8 cellular contexts compared by ENCODE assay signal in genomic region chr16:85553436-85554113, GRCh38. TPM values are rescaled to one million over a fixed set of nuclear protein-coding genes. Genes with fewer than 3 reads are reported as not detected.
A peak's percentile ranks its signal among the peaks of the same experiment; 100 is the strongest.
DNase-seq lines count a peak whose midpoint lies in the region; ATAC-seq, FAIRE-seq and TF ChIP-seq lines count a peak whose summit lies in the region.

No MANE protein-coding gene starts in this region.

- ATAC-seq in WTC11 (peak; percentile 33), thoracic aorta (ENCODE audit: insufficient number of reproducible peaks, low FRiP score, low read depth) (no peak)

- POLR2A ChIA-PET in HEK293T (lab: Yijun Ruan, JAX) (interaction anchor here (0.7 to 2.5 kb wide), 12 partner anchors 8 to 92 kb away, joined by 3 to 11 read pairs (median 4); no protein-coding TSS in a partner anchor), WTC11 (lab: Charles Lee) (interaction anchor here (0.6 to 2.5 kb wide), 10 partner anchors 24 to 279 kb away, joined by 3 to 15 read pairs (median 3); partner anchors contain the start of gene GSE1), H1 (lab: Charles Lee; ENCODE audit: partially characterized antibody) (interaction anchor here (0.6 to 4.3 kb wide), 16 partner anchors 10 to 212 kb away, joined by 3 to 29 read pairs (median 5); partner anchors contain the start of gene GSE1)

- H3K27ac Mint-ChIP-seq in WTC11 (peak overlapping the region; percentile 49), mesothelial cell of epicardium (peak overlapping the region; percentile 95)

- H3K4me1 Mint-ChIP-seq in WTC11 (peaks cover 39% of the 10 kb centered on the region), mesothelial cell of epicardium (peaks cover 44% of the 10 kb centered on the region)

- peak overlapping the region; percentile 47 for H2BK120ac ChIP-seq in H1 (replicated peaks; ENCODE audit: low read depth, low read length)

- H3K4me3 ChIP-seq in H1 (ENCODE audit: extremely low read depth in 1 of 4, insufficient read depth in 2 of 4, low read depth in 3 of 4, low read length in 4 of 4), result peak overlapping the region; percentile 54 to 98 (median 61)
- peak overlapping the region; percentile 92 for H3K4me3 ChIP-seq in thoracic aorta

- H3K56ac ChIP-seq in H1 (replicated peaks; ENCODE audit: insufficient read length, low read depth, low read length), result no peak overlapping the region

- peaks cover 29% of the 10 kb centered on the region for H3K23me2 ChIP-seq in H1 (ENCODE audit: low read depth, low read length)

- H3K4ac ChIP-seq in H1 (replicated peaks; ENCODE audit: insufficient read length, low read depth, low read length), result peak overlapping the region; percentile 21

- no peaks in the 10 kb centered on the region for H3K9me3 Mint-ChIP-seq in WTC11
- H3K9me3 Mint-ChIP-seq in mesothelial cell of epicardium, result no peaks in the 10 kb centered on the region

- H2BK15ac ChIP-seq in H1 (ENCODE audit: low read length), result no peak overlapping the region

- no peak overlapping the region for H2AK5ac ChIP-seq in H1 (ENCODE audit: low read depth, low read length)

- 0 out of 3 replicates have a peak, but pooled peaks of 1 of the 2 experiments have one; percentile 34 for TF ChIP-seq POLR2A in H1 (IDR thresholded peaks at IDR 0.05; ENCODE audit: control extremely low read depth in 1 of 2, low read depth in 2 of 2, low read length in 2 of 2)

- H3K4me3 Mint-ChIP-seq in WTC11, result peak overlapping the region; percentile 89
- peak overlapping the region; percentile 83 for H3K4me3 Mint-ChIP-seq in mesothelial cell of epicardium

- peaks cover 8% of the 10 kb centered on the region for H3K27me3 Mint-ChIP-seq in WTC11 (ENCODE audit: low read depth)
- H3K27me3 Mint-ChIP-seq in mesothelial cell of epicardium (ENCODE audit: low read depth), result no peaks in the 10 kb centered on the region

- DNase-seq in NCI-H524 (lab: John Stamatoyannopoulos, UW) (peak; percentile 63 to 83), NCI-H524 treated with DMSO at 0.1 percent for 48 hours (lab: John Stamatoyannopoulos, UW) (no peak), HEK293T (ENCODE audit: extremely low spot score) (peak; percentile 51), NCI-H1092 (lab: John Stamatoyannopoulos, UW) (peak; percentile 56), WTC11 (ENCODE audit: low spot score) (peak; percentile 76), H1 (ENCODE audit: low read depth in 1 of 2, low spot score in 2 of 2) (peak in 1 of 2 experiments; percentile 80), mesothelial cell of epicardium (ENCODE audit: low spot score in 2 of 2, unreplicated experiment in 2 of 2) (peak in 1 of 2 experiments; percentile 53), thoracic aorta (ENCODE audit: low spot score) (no peak)

- H3K9me3 ChIP-seq in H1 (ENCODE audit: insufficient read depth in 2 of 2, low read depth in 1 of 2, low read length in 1 of 2) (no peaks in the 10 kb centered on the region), thoracic aorta (no peaks in the 10 kb centered on the region)

- 0 out of 2 replicates have a peak overlapping the region, but pooled peaks have one; percentile 48 for H2BK20ac ChIP-seq in H1 (ENCODE audit: low read length)

- H4K8ac ChIP-seq in H1 (ENCODE audit: extremely low read depth, insufficient read depth, low read length), result peak overlapping the region; percentile 86

- CTCF ChIA-PET in HEK293T (lab: Yijun Ruan, JAX) (interaction anchor here (0.6 to 1.8 kb wide), 11 partner anchors 10 to 182 kb away, joined by 3 to 6 read pairs (median 3); no protein-coding TSS in a partner anchor), WTC11 (lab: Charles Lee) (interaction anchor here (0.7 to 6.3 kb wide), 39 partner anchors 11 to 308 kb away, joined by 3 to 160 read pairs (median 5); partner anchors contain the start of gene GSE1), H1 (lab: Charles Lee; ENCODE audit: partially characterized antibody) (interaction anchor here (0.5 to 7.3 kb wide), 30 partner anchors 11 to 265 kb away, joined by 3 to 76 read pairs (median 6); no protein-coding TSS in a partner anchor)

- H2BK12ac ChIP-seq in H1 (ENCODE audit: low read depth, low read length), result no peak overlapping the region; the same call in 1 of the 2 replicates

- peak overlapping the region; percentile 16 to 44 (median 37); a peak in 4 of 7 replicates for H3K9ac ChIP-seq in H1 (replicated peaks in 1 of 4; ENCODE audit: extremely low read depth in 1 of 4, low read depth in 3 of 4, low read length in 3 of 4)

- no peaks in the 10 kb centered on the region for H3K79me2 ChIP-seq in H1 (ENCODE audit: control insufficient read depth in 1 of 2, insufficient read depth in 2 of 2, low read length in 2 of 2)

- H3K36me3 Mint-ChIP-seq in WTC11 (no peaks in the 10 kb centered on the region), mesothelial cell of epicardium (no peaks in the 10 kb centered on the region)

- no peaks in the 10 kb centered on the region for H4K20me1 ChIP-seq in H1 (replicated peaks in 1 of 2; ENCODE audit: control insufficient read depth in 1 of 2, insufficient read depth in 2 of 2, low read length in 2 of 2)

- no peak for TF ChIP-seq EP300 in H1 (IDR thresholded peaks at IDR 0.05; ENCODE audit: borderline replicate concordance in 1 of 2, low read depth in 2 of 2, low read length in 2 of 2)

- H3K79me1 ChIP-seq in H1 (ENCODE audit: low read depth, low read length), result no peaks in the 10 kb centered on the region; the same call in 1 of the 2 replicates

- H2AFZ ChIP-seq in H1 (ENCODE audit: low read length), result no peak overlapping the region

- H3K4me1 ChIP-seq in H1 (replicated peaks in 1 of 4; ENCODE audit: control insufficient read depth in 3 of 4, insufficient read depth in 4 of 4, low read length in 3 of 4), result peaks cover 0 to 21% (median 18%) of the 10 kb centered on the region in 4 experiments; a peak in 6 of 7 replicates
- peaks cover 13 to 36% of the 10 kb centered on the region in 2 donors for H3K4me1 ChIP-seq in thoracic aorta (ENCODE audit: control insufficient read depth in 1 of 2, low read depth in 2 of 2)

- H4K91ac ChIP-seq in H1 (replicated peaks; ENCODE audit: insufficient read length, low read length), result no peak overlapping the region

- FAIRE-seq in H1 (lab: Jason Lieb, UNC), result no peak

- H3K36me3 ChIP-seq in H1 (ENCODE audit: control insufficient read depth in 2 of 4, insufficient read depth in 4 of 4, low read length in 3 of 4) (no peaks in the 10 kb centered on the region), thoracic aorta (no peaks in the 10 kb centered on the region)

- no peak overlapping the region for H4K5ac ChIP-seq in H1 (ENCODE audit: insufficient read length, low read depth, low read length)

- H3K27ac ChIP-seq in H1 (ENCODE audit: low read depth, low read length) (no peak overlapping the region), thoracic aorta (peak overlapping the region; percentile 79 to 94)

- WGBS in H1 (ENCODE audit: extremely low coverage in 1 of 2, insufficient coverage in 1 of 2, insufficient read length in 1 of 2, insufficient replicate concordance in 2 of 2, low coverage in 1 of 2, low lambda C conversion rate in 2 of 2, missing lambda C conversion rate in 1 of 2), 2 experiments, result 0% methylated on average over 24 of the region's 57 CpGs; no CpG with 5 or more reads in 1 of the 2 experiments

- H3K27me3 ChIP-seq in H1 (replicated peaks in 1 of 4; ENCODE audit: control insufficient read depth in 3 of 4, extremely low read depth in 1 of 4, insufficient read depth in 3 of 4, low read length in 3 of 4), result no peaks in the 10 kb centered on the region; a peak in 2 of 7 replicates
- H3K27me3 ChIP-seq in thoracic aorta (replicated peaks; ENCODE audit: insufficient read depth), result no peaks in the 10 kb centered on the region

- no peak overlapping the region for H2BK5ac ChIP-seq in H1 (ENCODE audit: low read depth, low read length)

- no peak for TF ChIP-seq RAD21 in H1 (IDR thresholded peaks at IDR 0.05 in 1 of 2, conservative IDR thresholded peaks at IDR 0.05 in 1 of 2; ENCODE audit: low read depth in 2 of 2, low read length in 2 of 2)

- TF ChIP-seq CTCF in WTC11 (IDR thresholded peaks at IDR 0.05), result no peak
- TF ChIP-seq CTCF in H1 (IDR thresholded peaks at IDR 0.05; ENCODE audit: control extremely low read depth in 1 of 3, insufficient read depth in 1 of 3, low read depth in 1 of 3, low read length in 3 of 3), result peak in 1 of 3 experiments; percentile 1; a peak in 1 of 4 replicates
- no peak for TF ChIP-seq CTCF in mesothelial cell of epicardium (IDR thresholded peaks at IDR 0.05; ENCODE audit: unreplicated experiment)
- TF ChIP-seq CTCF in thoracic aorta (IDR thresholded peaks at IDR 0.05), result peak; percentile 12

- peak overlapping the region; percentile 78; the same call in 1 of the 2 replicates for H3K18ac ChIP-seq in H1 (ENCODE audit: extremely low read depth, low read length)

- H3K23ac ChIP-seq in H1 (ENCODE audit: insufficient read length), result no peak overlapping the region

- no peak overlapping the region for H3K14ac ChIP-seq in H1 (ENCODE audit: insufficient read length)

- H3K4me2 ChIP-seq in H1 (ENCODE audit: insufficient read depth in 1 of 2, low read depth in 2 of 2, low read length in 2 of 2), result peak overlapping the region; percentile 95 to 96

TF ChIP-seq in H1, 55 proteins besides CTCF, POLR2A, EP300 and RAD21 (continues in another document):
- TF ChIP-seq, protein P1, sequence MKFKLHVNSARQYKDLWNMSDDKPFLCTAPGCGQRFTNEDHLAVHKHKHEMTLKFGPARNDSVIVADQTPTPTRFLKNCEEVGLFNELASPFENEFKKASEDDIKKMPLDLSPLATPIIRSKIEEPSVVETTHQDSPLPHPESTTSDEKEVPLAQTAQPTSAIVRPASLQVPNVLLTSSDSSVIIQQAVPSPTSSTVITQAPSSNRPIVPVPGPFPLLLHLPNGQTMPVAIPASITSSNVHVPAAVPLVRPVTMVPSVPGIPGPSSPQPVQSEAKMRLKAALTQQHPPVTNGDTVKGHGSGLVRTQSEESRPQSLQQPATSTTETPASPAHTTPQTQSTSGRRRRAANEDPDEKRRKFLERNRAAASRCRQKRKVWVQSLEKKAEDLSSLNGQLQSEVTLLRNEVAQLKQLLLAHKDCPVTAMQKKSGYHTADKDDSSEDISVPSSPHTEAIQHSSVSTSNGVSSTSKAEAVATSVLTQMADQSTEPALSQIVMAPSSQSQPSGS (IDR thresholded peaks at IDR 0.05; ENCODE audit: low read length), result no peak
- TF ChIP-seq SP4 (IDR thresholded peaks at IDR 0.05; ENCODE audit: low read length) (no peak), JUND (IDR thresholded peaks at IDR 0.05; ENCODE audit: low read length) (no peak)

RNA-seq across cellular contexts. Expression of gene GSE1, which starts 59.5 kb away (rescaled TPM):
- total RNA-seq in WTC11 (2021) (91.0 to 124 TPM (median 93.8 TPM) in 3 replicates), mesothelial cell of epicardium (193 to 218 TPM (median 208 TPM) in 3 replicates), thoracic aorta (10 to 100 TPM; 72.6 to 96.2 TPM)
- 65.6 and 66.2 TPM in 2 replicates for total RNA-seq in H1 (2021; fragmentation: NEBNext Ultra II Directional; extraction: Animal tissue kit (Norgen Biotek cat#: 25700))
- polyA plus RNA-seq in H1 (2011; rRNA removed), result 26.0 and 40.0 TPM in 2 replicates
- polyA plus RNA-seq in H1 (2011; cell fraction: cytosol; rRNA removed), result 26.5 TPM
- 123 TPM for polyA plus RNA-seq in H1 (2011; cell fraction: nucleus; rRNA removed)
- 42.4 to 51.0 TPM (median 44.8 TPM) in 4 replicates for polyA plus RNA-seq in H1 (2012, experiment 1 of 2)
- polyA plus RNA-seq in H1 (2012, experiment 2 of 2), result 18.4 TPM
- 30.0 TPM for polyA plus RNA-seq in H1 (2013, experiment 1 of 2)
- polyA plus RNA-seq in H1 (2013, experiment 2 of 2), result 30.1 TPM
- 35.8 and 37.6 TPM in 2 replicates for polyA minus RNA-seq in H1 (2011; rRNA and poly(A)+ RNA removed)
- polyA minus RNA-seq in H1 (2011; cell fraction: cytosol; rRNA and poly(A)+ RNA removed), result 76.6 TPM
- polyA minus RNA-seq in H1 (2011; cell fraction: nucleus; rRNA and poly(A)+ RNA removed), result 93.7 TPM

Comparison
In these comparisons a context has a peak if more than half of its experiments do, and no peak if none do; other contexts are left out.
1. DNase-seq: peak in NCI-H524 (2 of 2), HEK293T (single experiment), NCI-H1092 (single experiment) and WTC11 (single experiment); none in NCI-H524 treated with DMSO at 0.1 percent for 48 hours (single experiment) and thoracic aorta (single experiment).